ENCODE assay signal across 19 cellular contexts in genomic region chr9:130117376-130117775, GRCh38. TPM values are rescaled to one million over a fixed set of nuclear protein-coding genes. Genes with fewer than 3 reads are reported as not detected.
A peak's percentile ranks its signal among the peaks of the same experiment; 100 is the strongest.
DNase-seq lines count a peak whose midpoint lies in the region; ATAC-seq, FAIRE-seq and TF ChIP-seq lines count a peak whose summit lies in the region.
"Had no signal": no experiment of that assay in that cellular context is flagged by ENCODE, and none has a peak within 500 bp of the region (broad histone marks: within the 10 kb centered on the region; RNA-seq: fewer than 3 reads in every experiment).

No MANE protein-coding gene starts in this region.

- no peak for TF ChIP-seq EP300 in A549 (IDR thresholded peaks at IDR 0.05)
- TF ChIP-seq EP300 in esophagus muscularis mucosa (IDR thresholded peaks at IDR 0.05), result no peak

- no peak for TF ChIP-seq RAD21 in A549 (conservative IDR thresholded peaks at IDR 0.05 in 1 of 2, IDR thresholded peaks at IDR 0.05 in 1 of 2)

- H3K4me1 ChIP-seq in A549 (peaks cover 13% of the 10 kb centered on the region), SJSA1 (replicated peaks) (peaks cover 38% of the 10 kb centered on the region), esophagus muscularis mucosa (peaks cover 6 to 48% (median 39%) of the 10 kb centered on the region in 4 donors), prostate gland (replicated peaks) (no peaks in the 10 kb centered on the region), right lobe of liver (no peaks in the 10 kb centered on the region)
- H3K4me1 ChIP-seq: body of pancreas had no signal

- H3K27ac Mint-ChIP-seq in activated T-helper 1 cell treated with anti-CD3 and anti-CD28 coated beads, Interleukin-12 subunit alpha, Interleukin-12 subunit beta, Interleukin-2, Interleukin-4 antibody, amounts not matched to agents 30 ng/mL and 10 ng/mL and 1 ng/mL, durations not matched to agents 14 hours and 24 hours and 36 hours, result no peak overlapping the region
- H3K27ac Mint-ChIP-seq: CD4-positive, CD25-positive, alpha-beta regulatory T cell had no signal

- WGBS in A549 (ENCODE audit: missing lambda C conversion rate), result 97% methylated on average over 9 of the region's 9 CpGs
- WGBS in esophagus muscularis mucosa, result 91% methylated on average over 9 of the region's 9 CpGs
- 92% methylated on average over 9 of the region's 9 CpGs for WGBS in prostate gland
- WGBS in right lobe of liver (ENCODE audit: insufficient coverage, low coverage, low lambda C conversion rate, missing lambda C conversion rate), result 94% methylated on average over 5 of the region's 9 CpGs

- H3K27me3 Mint-ChIP-seq in activated T-helper 1 cell treated with anti-CD3 and anti-CD28 coated beads, Interleukin-12 subunit alpha, Interleukin-12 subunit beta, Interleukin-2, Interleukin-4 antibody, amounts not matched to agents 30 ng/mL and 10 ng/mL and 1 ng/mL, durations not matched to agents 14 hours and 24 hours and 36 hours (ENCODE audit: insufficient read depth), result no peaks in the 10 kb centered on the region
- H3K27me3 Mint-ChIP-seq: CD4-positive, CD25-positive, alpha-beta regulatory T cell had no signal

- H3K27ac ChIP-seq in A549 (peak overlapping the region in 1 of 2 experiments; percentile 52; a peak in 3 of 6 replicates), SJSA1 (peak overlapping the region; percentile 58), esophagus muscularis mucosa (replicated peaks in 1 of 4) (peak overlapping the region in 3 of 4 donors; percentile 44 to 58 (median 44)), prostate gland (peak overlapping the region; percentile 12 to 36), right lobe of liver (no peak overlapping the region)
- H3K27ac ChIP-seq: body of pancreas had no signal

- no peaks in the 10 kb centered on the region for H3K4me1 Mint-ChIP-seq in activated T-helper 1 cell treated with anti-CD3 and anti-CD28 coated beads, Interleukin-12 subunit alpha, Interleukin-12 subunit beta, Interleukin-2, Interleukin-4 antibody, amounts not matched to agents 30 ng/mL and 10 ng/mL and 1 ng/mL, durations not matched to agents 14 hours and 24 hours and 36 hours (ENCODE audit: low read depth)

- H3K4me3 ChIP-seq in A549 (no peak overlapping the region), SJSA1 (no peak overlapping the region), esophagus muscularis mucosa (no peak overlapping the region), prostate gland (no peak overlapping the region), right lobe of liver (no peak overlapping the region)
- H3K4me3 ChIP-seq: body of pancreas, MG63, tibial nerve had no signal

- peaks cover 43% of the 10 kb centered on the region for H3K36me3 ChIP-seq in SJSA1
- H3K36me3 ChIP-seq in esophagus muscularis mucosa, result peaks cover under 1 to 53% (median 30%) of the 10 kb centered on the region in 4 donors
- H3K36me3 ChIP-seq in prostate gland, result no peaks in the 10 kb centered on the region
- peaks cover 0 to 4% (median 2%) of the 10 kb centered on the region in 4 donors for H3K36me3 ChIP-seq in right lobe of liver

- TF ChIP-seq POLR2A in A549 (IDR thresholded peaks at IDR 0.05; ENCODE audit: low read length) (no peak), esophagus muscularis mucosa (IDR thresholded peaks at IDR 0.05; ENCODE audit: low read depth) (no peak), prostate gland (IDR thresholded peaks at IDR 0.05) (no peak), right lobe of liver (IDR thresholded peaks at IDR 0.05) (no peak)

- FAIRE-seq in A549 (lab: Jason Lieb, UNC), result no peak
- FAIRE-seq: A204.1, HTR-8/SVneo had no signal

- no peak for DNase-seq in A549 (ENCODE audit: low read depth in 1 of 2, low spot score in 1 of 2)
- no peak for DNase-seq in SJSA1 (ENCODE audit: low read depth in 1 of 2, low spot score in 2 of 2)
- DNase-seq in esophagus muscularis mucosa (ENCODE audit: extremely low spot score), result no peak
- DNase-seq in prostate gland (ENCODE audit: low spot score), result no peak
- no peak for DNase-seq in activated T-helper 1 cell treated with anti-CD3 and anti-CD28 coated beads, Interleukin-12 subunit alpha, Interleukin-12 subunit beta, Interleukin-2, Interleukin-4 antibody, amounts not matched to agents 30 ng/mL and 10 ng/mL and 1 ng/mL, durations not matched to agents 14 hours and 24 hours and 36 hours (ENCODE audit: low spot score)
- no peak for DNase-seq in right lobe of liver
- DNase-seq: activated effector memory CD4-positive, alpha-beta T cell treated with anti-CD3 and anti-CD28 coated beads, Interleukin-2, amount 50 U/mL, for 16 hours; body of pancreas; CD4-positive, CD25-positive, alpha-beta regulatory T cell; DMS79; NCI-H2081; NCI-H526; stimulated activated CD4-positive, alpha-beta T cell treated with anti-CD3 and anti-CD28 coated beads, Interleukin-1b, Interleukin-23, amount 100 ng/mL, for 48 hours had no signal

- H3K9me3 Mint-ChIP-seq in activated T-helper 1 cell treated with anti-CD3 and anti-CD28 coated beads, Interleukin-12 subunit alpha, Interleukin-12 subunit beta, Interleukin-2, Interleukin-4 antibody, amounts not matched to agents 30 ng/mL and 10 ng/mL and 1 ng/mL, durations not matched to agents 14 hours and 24 hours and 36 hours, result no peaks in the 10 kb centered on the region
- H3K9me3 Mint-ChIP-seq: CD4-positive, CD25-positive, alpha-beta regulatory T cell had no signal

- H3K4me2 ChIP-seq in A549, result peak overlapping the region; percentile 0; the same call in 1 of the 3 replicates

- intact Hi-C loops in esophagus muscularis mucosa (cut with DNase I), result no loop called here
- intact Hi-C loops in prostate gland (cut with DNase I), result no loop called here
- intact Hi-C loops in activated T-helper 1 cell treated with anti-CD3 and anti-CD28 coated beads, Interleukin-12 subunit alpha, Interleukin-12 subunit beta, Interleukin-2, Interleukin-4 antibody, amounts not matched to agents 30 ng/mL and 10 ng/mL and 1 ng/mL, durations not matched to agents 14 hours and 24 hours and 36 hours (cut with micrococcal nuclease), result no loop called here
- intact Hi-C loops in right lobe of liver (cut with DNase I), result loop anchor here (10.0 kb wide), 1 partner anchor 227 kb away; no protein-coding TSS in a partner anchor

- ATAC-seq in A549 (no peak), right lobe of liver (no peak), HG03095 (IDR thresholded peaks at IDR 0.05; ENCODE audit: unreplicated experiment) (no peak), HG02970 (IDR thresholded peaks at IDR 0.05; ENCODE audit: low FRiP score, unreplicated experiment) (no peak)
- ATAC-seq: body of pancreas had no signal

- no peak overlapping the region for H3K4me3 Mint-ChIP-seq in activated T-helper 1 cell treated with anti-CD3 and anti-CD28 coated beads, Interleukin-12 subunit alpha, Interleukin-12 subunit beta, Interleukin-2, Interleukin-4 antibody, amounts not matched to agents 30 ng/mL and 10 ng/mL and 1 ng/mL, durations not matched to agents 14 hours and 24 hours and 36 hours
- H3K4me3 Mint-ChIP-seq: CD4-positive, CD25-positive, alpha-beta regulatory T cell had no signal

- CTCF ChIA-PET in A549 (lab: Yijun Ruan, JAX), result interaction anchor here (0.8 to 2.8 kb wide), 3 partner anchors 10 to 14 kb away, joined by 3 to 20 read pairs (median 4); no protein-coding TSS in a partner anchor

- H3K9me3 ChIP-seq in A549, result no peaks in the 10 kb centered on the region
- H3K9me3 ChIP-seq in SJSA1 (replicated peaks), result no peaks in the 10 kb centered on the region
- no peaks in the 10 kb centered on the region for H3K9me3 ChIP-seq in esophagus muscularis mucosa
- H3K9me3 ChIP-seq in prostate gland, result no peaks in the 10 kb centered on the region
- H3K9me3 ChIP-seq in right lobe of liver, result no peaks in the 10 kb centered on the region
- H3K9me3 ChIP-seq: body of pancreas, MG63, tibial nerve had no signal

- no peak for TF ChIP-seq CTCF in A549 (IDR thresholded peaks at IDR 0.05)
- TF ChIP-seq CTCF in esophagus muscularis mucosa (IDR thresholded peaks at IDR 0.05), result no peak
- TF ChIP-seq CTCF in prostate gland (IDR thresholded peaks at IDR 0.05), result no peak
- TF ChIP-seq CTCF in right lobe of liver (IDR thresholded peaks at IDR 0.05), result no peak

- H3K27me3 ChIP-seq in SJSA1 (replicated peaks) (no peaks in the 10 kb centered on the region), esophagus muscularis mucosa (no peaks in the 10 kb centered on the region), prostate gland (replicated peaks; ENCODE audit: insufficient read depth) (no peaks in the 10 kb centered on the region), right lobe of liver (no peaks in the 10 kb centered on the region)
- H3K27me3 ChIP-seq: body of pancreas, MG63, tibial nerve had no signal

- H3K36me3 Mint-ChIP-seq in activated T-helper 1 cell treated with anti-CD3 and anti-CD28 coated beads, Interleukin-12 subunit alpha, Interleukin-12 subunit beta, Interleukin-2, Interleukin-4 antibody, amounts not matched to agents 30 ng/mL and 10 ng/mL and 1 ng/mL, durations not matched to agents 14 hours and 24 hours and 36 hours (ENCODE audit: low read depth), result peaks cover 17% of the 10 kb centered on the region

- POLR2A ChIA-PET in A549 (lab: Yijun Ruan, JAX), result no interaction called here

TF ChIP-seq in A549, 52 proteins besides CTCF, POLR2A, EP300 and RAD21 (continues in another document):
- no peak for TF ChIP-seq BHLHE40 (IDR thresholded peaks at IDR 0.05; ENCODE audit: low read depth, low read length)
- TF ChIP-seq CBX2 (IDR thresholded peaks at IDR 0.05; ENCODE audit: borderline replicate concordance, low read depth), result no peak
- TF ChIP-seq MAZ (IDR thresholded peaks at IDR 0.05; ENCODE audit: borderline replicate concordance, low read depth, low read length), result no peak
- TF ChIP-seq RARB (CRISPR knock-in tag; IDR thresholded peaks at IDR 0.05), result no peak
- TF ChIP-seq HEYL (CRISPR knock-in tag; IDR thresholded peaks at IDR 0.05), result no peak
- no peak for TF ChIP-seq HOXB5 (CRISPR knock-in tag; IDR thresholded peaks at IDR 0.05)
- no peak for TF ChIP-seq KDM5A (IDR thresholded peaks at IDR 0.05)
- no peak for TF ChIP-seq FOSB (CRISPR knock-in tag; IDR thresholded peaks at IDR 0.05)
- TF ChIP-seq HOXA7 (CRISPR knock-in tag; IDR thresholded peaks at IDR 0.05), result no peak
- no peak for TF ChIP-seq ZFP36 (IDR thresholded peaks at IDR 0.05; ENCODE audit: borderline replicate concordance, partially characterized antibody)
- TF ChIP-seq ZC3H11A (IDR thresholded peaks at IDR 0.05), result no peak

RNA-seq across cellular contexts. Expression of gene NCS1, which starts 54.8 kb away (rescaled TPM):
- polyA plus RNA-seq in A549 (2011; rRNA removed) (19.1 and 21.9 TPM in 2 replicates), A549 (2017; fragmentation: RNase III; extraction: RNeasy Plus Mini Kit Qiagen cat#74134 plus additional on column Dnase treatment) (16.5 to 17.9 TPM (median 17.3 TPM) in 3 replicates)
- 29.4 and 35.8 TPM in 2 replicates for polyA plus RNA-seq in A549 (2012; cell fraction: cytosol; rRNA removed)
- 26.8 and 29.2 TPM in 2 replicates for polyA plus RNA-seq in A549 (2012; cell fraction: nucleus; rRNA removed)
- 25.3 and 28.0 TPM in 2 replicates for polyA minus RNA-seq in A549 (2011; rRNA and poly(A)+ RNA removed)
- total RNA-seq in SJSA1 (2014; rRNA removed; shearing (Covaris generic)), result 31.5 and 44.6 TPM in 2 replicates
- total RNA-seq in esophagus muscularis mucosa (100 to 1,000 TPM; 100 to 206 (median 122) TPM), prostate gland (10 to 100 TPM; 19.1 to 28.5 TPM), right lobe of liver (1 to 10 TPM; 1.6 to 3.3 (median 2.8) TPM)
- 3.9 and 4.2 TPM in 2 replicates for total RNA-seq in activated T-helper 1 cell treated with anti-CD3 and anti-CD28 coated beads, Interleukin-12 subunit alpha, Interleukin-12 subunit beta, Interleukin-2, Interleukin-4 antibody, amounts not matched to agents 30 ng/mL and 10 ng/mL and 1 ng/mL, durations not matched to agents 14 hours and 24 hours and 36 hours
- polyA plus RNA-seq: CD4-positive, CD25-positive, alpha-beta regulatory T cell had no signal

Comparison
In these comparisons a context has a peak if more than half of its experiments do, and no peak if none do; other contexts are left out.
1. H3K27ac ChIP-seq: peak in SJSA1 (single experiment), esophagus muscularis mucosa (3 of 4) and prostate gland (2 of 2); none in right lobe of liver (0 of 3).
2. intact Hi-C loops: an anchor here in right lobe of liver (10.0 kb wide); none called in esophagus muscularis mucosa, prostate gland and activated T-helper 1 cell treated with anti-CD3 and anti-CD28 coated beads, Interleukin-12 subunit alpha, Interleukin-12 subunit beta, Interleukin-2, Interleukin-4 antibody, amounts not matched to agents 30 ng/mL and 10 ng/mL and 1 ng/mL, durations not matched to agents 14 hours and 24 hours and 36 hours.